ENCODE assay signal across 11 cellular contexts in the genomic region with DNA sequence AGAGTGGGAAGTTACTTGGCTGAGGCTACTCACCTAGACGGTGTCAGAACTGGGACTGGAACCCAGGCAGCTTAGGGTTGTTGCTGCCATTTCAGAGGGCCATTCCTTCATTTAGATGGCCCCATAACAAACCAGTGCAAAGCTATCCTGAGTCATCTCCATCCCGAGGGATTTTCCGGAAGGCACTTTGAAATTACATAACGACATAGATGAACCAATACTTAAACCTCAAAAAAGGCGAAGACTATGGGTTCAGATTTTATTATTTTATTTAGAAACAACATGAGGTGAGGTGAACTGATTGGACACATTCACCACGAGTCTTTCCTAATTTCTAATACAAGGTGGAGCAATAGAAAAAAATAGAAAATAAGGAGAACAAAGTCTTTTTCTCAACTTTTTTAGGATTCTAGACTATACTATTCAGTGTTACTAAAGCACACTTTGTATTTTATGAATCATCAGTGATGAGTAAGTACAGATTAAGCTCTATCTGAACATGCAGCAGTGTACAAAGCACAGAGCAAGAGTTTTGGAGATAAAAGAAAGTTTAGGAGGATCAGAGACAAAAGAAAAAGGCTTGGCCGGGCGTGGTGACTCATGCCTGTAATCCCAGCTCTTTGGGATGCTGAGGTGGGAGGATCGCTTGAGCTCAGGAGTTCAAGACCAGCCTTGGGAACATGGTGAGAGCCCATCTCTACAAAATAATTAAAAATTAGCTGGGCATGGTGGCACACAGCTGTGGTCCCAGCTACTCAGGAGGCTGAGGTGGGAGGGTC.
DNase-seq lines count a peak whose midpoint lies in the region; TF ChIP-seq lines count a peak whose summit lies in the region.
"Had no signal": no experiment of that assay in that cellular context is flagged by ENCODE, and none has a peak within 500 bp of the region (broad histone marks: within the 10 kb centered on the region; RNA-seq: fewer than 3 reads in every experiment).

No MANE protein-coding gene starts in this region.

- no peak for TF ChIP-seq EP300 in SK-N-SH (IDR thresholded peaks at IDR 0.05; ENCODE audit: borderline replicate concordance in 1 of 2, low read depth in 1 of 2, low read length in 1 of 2)

- no peak for TF ChIP-seq CTCF in SK-N-SH (IDR thresholded peaks at IDR 0.05)
- TF ChIP-seq CTCF in fibroblast of lung (conservative IDR thresholded peaks at IDR 0.05 in 1 of 2, IDR thresholded peaks at IDR 0.05 in 1 of 2; ENCODE audit: low read depth in 1 of 2, low read length in 2 of 2): no peak

- POLR2A ChIA-PET in SK-N-SH (lab: Yijun Ruan, JAX): no interaction called here

- H3K4me3 ChIP-seq in SK-N-SH (ENCODE audit: low read depth in 2 of 2, low read length in 1 of 2): no peak overlapping the region
- H3K4me3 ChIP-seq in fibroblast of lung (replicated peaks in 1 of 4; ENCODE audit: control extremely low read depth in 1 of 4, insufficient read depth in 1 of 4, low read depth in 3 of 4, low read length in 4 of 4): no peak overlapping the region
- no peak overlapping the region for H3K4me3 ChIP-seq in skeletal muscle cell (ENCODE audit: low read depth, low read length)
- H3K4me3 ChIP-seq: colonic mucosa had no signal

- no peaks in the 10 kb centered on the region for H3K27me3 ChIP-seq in SK-N-SH (ENCODE audit: insufficient read depth)
- H3K27me3 ChIP-seq in fibroblast of lung (ENCODE audit: control insufficient read depth, insufficient read depth, low read length): no peaks in the 10 kb centered on the region
- H3K27me3 ChIP-seq: colonic mucosa had no signal

- no peaks in the 10 kb centered on the region for H3K9me2 ChIP-seq in SK-N-SH

- H3K9ac ChIP-seq in SK-N-SH (no peak overlapping the region), fibroblast of lung (ENCODE audit: insufficient read depth, low read length) (no peak overlapping the region)

- no peak for TF ChIP-seq RAD21 in SK-N-SH (IDR thresholded peaks at IDR 0.05; ENCODE audit: low read length)

- H3F3A ChIP-seq in SK-N-SH (replicated peaks; ENCODE audit: insufficient read depth): peaks cover 23% of the 10 kb centered on the region

- H3K4me1 ChIP-seq in SK-N-SH (ENCODE audit: control insufficient read depth in 1 of 2, insufficient read depth in 2 of 2, low read depth in 1 of 2, low read length in 1 of 2) (no peaks in the 10 kb centered on the region), fibroblast of lung (ENCODE audit: control insufficient read depth, extremely low read depth, insufficient read depth, low read length) (peaks cover 6% of the 10 kb centered on the region)
- H3K4me1 ChIP-seq: colonic mucosa had no signal

- 50% methylated on average over 9 of the region's 9 CpGs for WGBS in SK-N-SH (ENCODE audit: low lambda C conversion rate)

- CTCF ChIA-PET in SK-N-SH (lab: Yijun Ruan, JAX): no interaction called here

- H3K36me3 ChIP-seq in SK-N-SH (replicated peaks in 1 of 2; ENCODE audit: control insufficient read depth in 1 of 2, insufficient read depth in 2 of 2, low read length in 1 of 2) (peaks cover 0 to 38% of the 10 kb centered on the region in 2 experiments), fibroblast of lung (ENCODE audit: control insufficient read depth, insufficient read depth, low read length) (no peaks in the 10 kb centered on the region)
- H3K36me3 ChIP-seq: colonic mucosa had no signal

- H3K27ac ChIP-seq in SK-N-SH (ENCODE audit: low read depth in 2 of 2, low read length in 1 of 2) (peak overlapping the region in 1 of 2 experiments; percentile 66; a peak in 2 of 4 replicates), fibroblast of lung (ENCODE audit: insufficient read depth, low read length) (peak overlapping the region; percentile 29)
- H3K27ac ChIP-seq: colonic mucosa had no signal

- H3K79me2 ChIP-seq in SK-N-SH (ENCODE audit: insufficient read depth) (peaks cover 87% of the 10 kb centered on the region), fibroblast of lung (ENCODE audit: control insufficient read depth, insufficient read depth, low read length) (peaks cover 8% of the 10 kb centered on the region)

- H3K9me3 ChIP-seq in SK-N-SH: peaks cover 1% of the 10 kb centered on the region; the same call in 1 of the 2 replicates
- no peaks in the 10 kb centered on the region for H3K9me3 ChIP-seq in fibroblast of lung (ENCODE audit: control insufficient read depth, insufficient read depth, low read depth, low read length)
- H3K9me3 ChIP-seq: colonic mucosa had no signal

- H4K20me1 ChIP-seq in SK-N-SH (ENCODE audit: insufficient read depth) (peaks cover 52% of the 10 kb centered on the region), fibroblast of lung (ENCODE audit: control insufficient read depth, extremely low read depth, insufficient read depth, low read length) (peaks cover 2% of the 10 kb centered on the region)

- no peak overlapping the region for H2AFZ ChIP-seq in SK-N-SH (ENCODE audit: low read depth)
- H2AFZ ChIP-seq in fibroblast of lung (ENCODE audit: low read length): no peak overlapping the region

- H3K4me2 ChIP-seq in SK-N-SH: no peak overlapping the region
- no peak overlapping the region for H3K4me2 ChIP-seq in fibroblast of lung (ENCODE audit: extremely low read depth, insufficient read depth, low read length)

- DNase-seq in HCEC 1CT: peak; percentile 86
- DNase-seq in SK-N-SH: no peak
- DNase-seq in fibroblast of lung (ENCODE audit: low read depth in 2 of 2): peak; percentile 79 to 94
- peak; percentile 76 for DNase-seq in skeletal muscle cell (ENCODE audit: low read depth)
- DNase-seq in effector CD4-positive, alpha-beta T cell: no peak
- DNase-seq in stimulated activated CD4-positive, alpha-beta T cell treated with anti-CD3 and anti-CD28 coated beads, Interleukin-2, amount 100 ng/mL, for 24 hours: no peak
- DNase-seq in NCI-H2171 treated with DMSO at 0.1 percent for 48 hours (lab: John Stamatoyannopoulos, UW): no peak
- DNase-seq: colonic mucosa, kidney, NCI-H510A treated with DMSO at 0.1 percent for 48 hours, T-helper 1 cell had no signal

TF ChIP-seq in SK-N-SH, 30 proteins besides CTCF, POLR2A, EP300 and RAD21:
- TF ChIP-seq JUND (IDR thresholded peaks at IDR 0.05) (peak; percentile 68), FOXM1 (IDR thresholded peaks at IDR 0.05; ENCODE audit: low read depth) (no peak), GATA2 (CRISPR knock-in tag; IDR thresholded peaks at IDR 0.05) (no peak), MXI1 (IDR thresholded peaks at IDR 0.05; ENCODE audit: low read depth, low read length) (no peak), FOSL2 (IDR thresholded peaks at IDR 0.05; ENCODE audit: borderline replicate concordance, low read depth) (peak; percentile 86), RCOR1 (IDR thresholded peaks at IDR 0.05; ENCODE audit: low read length) (no peak), FOXJ3 (CRISPR knock-in tag; IDR thresholded peaks at IDR 0.05) (no peak), RFX5 (IDR thresholded peaks at IDR 0.05; ENCODE audit: low read length) (no peak), TCF12 (IDR thresholded peaks at IDR 0.05) (peak; percentile 52; the same call in 1 of the 2 replicates), NRF1 (IDR thresholded peaks at IDR 0.05; ENCODE audit: low read depth, low read length) (no peak)
- TF ChIP-seq, protein P1, sequence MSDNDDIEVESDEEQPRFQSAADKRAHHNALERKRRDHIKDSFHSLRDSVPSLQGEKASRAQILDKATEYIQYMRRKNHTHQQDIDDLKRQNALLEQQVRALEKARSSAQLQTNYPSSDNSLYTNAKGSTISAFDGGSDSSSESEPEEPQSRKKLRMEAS (IDR thresholded peaks at IDR 0.05; ENCODE audit: low read depth): peak; percentile 20; the same call in 1 of the 2 replicates
- TF ChIP-seq, protein P2, sequence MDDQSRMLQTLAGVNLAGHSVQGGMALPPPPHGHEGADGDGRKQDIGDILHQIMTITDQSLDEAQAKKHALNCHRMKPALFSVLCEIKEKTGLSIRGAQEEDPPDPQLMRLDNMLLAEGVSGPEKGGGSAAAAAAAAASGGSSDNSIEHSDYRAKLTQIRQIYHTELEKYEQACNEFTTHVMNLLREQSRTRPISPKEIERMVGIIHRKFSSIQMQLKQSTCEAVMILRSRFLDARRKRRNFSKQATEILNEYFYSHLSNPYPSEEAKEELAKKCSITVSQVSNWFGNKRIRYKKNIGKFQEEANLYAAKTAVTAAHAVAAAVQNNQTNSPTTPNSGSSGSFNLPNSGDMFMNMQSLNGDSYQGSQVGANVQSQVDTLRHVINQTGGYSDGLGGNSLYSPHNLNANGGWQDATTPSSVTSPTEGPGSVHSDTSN (IDR thresholded peaks at IDR 0.05): peak; percentile 24; the same call in 1 of the 2 replicates
- TF ChIP-seq, protein P3, sequence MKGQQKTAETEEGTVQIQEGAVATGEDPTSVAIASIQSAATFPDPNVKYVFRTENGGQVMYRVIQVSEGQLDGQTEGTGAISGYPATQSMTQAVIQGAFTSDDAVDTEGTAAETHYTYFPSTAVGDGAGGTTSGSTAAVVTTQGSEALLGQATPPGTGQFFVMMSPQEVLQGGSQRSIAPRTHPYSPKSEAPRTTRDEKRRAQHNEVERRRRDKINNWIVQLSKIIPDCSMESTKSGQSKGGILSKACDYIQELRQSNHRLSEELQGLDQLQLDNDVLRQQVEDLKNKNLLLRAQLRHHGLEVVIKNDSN (IDR thresholded peaks at IDR 0.05; ENCODE audit: borderline replicate concordance, low read depth): no peak

Comparison
In these comparisons a context has a peak if more than half of its experiments do, and no peak if none do; other contexts are left out.
1. DNase-seq: peak in HCEC 1CT (single experiment), fibroblast of lung (2 of 2) and skeletal muscle cell (single experiment); none in SK-N-SH (single experiment), effector CD4-positive, alpha-beta T cell (single experiment), stimulated activated CD4-positive, alpha-beta T cell treated with anti-CD3 and anti-CD28 coated beads, Interleukin-2, amount 100 ng/mL, for 24 hours (0 of 2) and NCI-H2171 treated with DMSO at 0.1 percent for 48 hours (single experiment).